10 cellular contexts compared by ENCODE assay signal in genomic region chr6:138832182-138832581, GRCh38. TPM values are rescaled to one million over a fixed set of nuclear protein-coding genes. Genes with fewer than 3 reads are reported as not detected.
"Had no signal": no experiment of that assay in that cellular context is flagged by ENCODE, and none has a peak within 500 bp of the region (broad histone marks: within the 10 kb centered on the region; RNA-seq: fewer than 3 reads in every experiment).

No MANE protein-coding gene starts in this region.

- H3K36me3 ChIP-seq: HAP-1 had no signal

- H3K9me3 ChIP-seq: HAP-1 had no signal

- H2AFZ ChIP-seq: GM23248 had no signal

- H3K27ac ChIP-seq: GM23248, HL-60 had no signal

- ATAC-seq: HCT116, HepG2 had no signal

- DNase-seq: GM23248, GOT3, H7, HFFc6 had no signal

- H3K9ac ChIP-seq: GM23248 had no signal

- H3K4me3 ChIP-seq: GM23248, HAP-1 had no signal

RNA-seq across cellular contexts. Expression of gene ECT2L, which starts 36.3 kb away (rescaled TPM):
- total RNA-seq: GM23248, H4, HepG2, HFFc6, HT1080 had no signal
- polyA plus RNA-seq: GM23248 had no signal
